8 cellular contexts compared by ENCODE assay signal in genomic region chr1:203290261-203291089, GRCh38. TPM values are rescaled to one million over a fixed set of nuclear protein-coding genes. Genes with fewer than 3 reads are reported as not detected.
DNase-seq lines count a peak whose midpoint lies in the region; ATAC-seq and TF ChIP-seq lines count a peak whose summit lies in the region.

No MANE protein-coding gene starts in this region.

- TF ChIP-seq CTCF in HEK293 (tag by site-specific recombination; IDR thresholded peaks at IDR 0.05), result no peak
- TF ChIP-seq CTCF in WTC11 (IDR thresholded peaks at IDR 0.05), result no peak
- TF ChIP-seq CTCF in breast epithelium (IDR thresholded peaks at IDR 0.05), result no peak

- POLR2A ChIA-PET in HEK293 (lab: Yijun Ruan, JAX) (interaction anchor here (0.6 to 1.9 kb wide), 4 partner anchors 15 to 1265 kb away, joined by 3 to 26 read pairs (median 5); partner anchors contain the start of gene BTG2), WTC11 (lab: Charles Lee) (interaction anchor here (0.8 to 2.4 kb wide), 8 partner anchors 15 to 480 kb away, joined by 3 to 17 read pairs (median 6); partner anchors contain the start of genes BTG2 and PCAT6)

- H3K36me3 Mint-ChIP-seq in WTC11 (no peaks in the 10 kb centered on the region), immature natural killer cell (peaks cover 0 to 3% (median 0%) of the 10 kb centered on the region in 3 donors)

- H3K4me3 ChIP-seq in HEK293 (ENCODE audit: low read depth, low read length) (no peak overlapping the region), breast epithelium (peak overlapping the region in 2 of 3 donors; percentile 40 to 57), skin epidermis (peak overlapping the region in 4 of 7 experiments; percentile 4 to 20 (median 13))

- intact Hi-C loops in breast epithelium (cut with DNase I; ENCODE audit: low total_unique reads), result no loop called here

- H3K9me3 Mint-ChIP-seq in WTC11 (no peaks in the 10 kb centered on the region), immature natural killer cell (no peaks in the 10 kb centered on the region)

- H3K27me3 Mint-ChIP-seq in WTC11 (ENCODE audit: low read depth), result peaks cover 64% of the 10 kb centered on the region
- peaks cover 29 to 44% (median 36%) of the 10 kb centered on the region in 3 donors for H3K27me3 Mint-ChIP-seq in immature natural killer cell (ENCODE audit: low read depth in 3 of 3)

- H3K4me1 Mint-ChIP-seq in WTC11 (peaks cover 55% of the 10 kb centered on the region), immature natural killer cell (peaks cover 68 to 73% of the 10 kb centered on the region in 2 donors)

- CTCF ChIA-PET in HEK293 (lab: Yijun Ruan, JAX) (interaction anchor here (0.8 to 2.8 kb wide), 5 partner anchors 9 to 251 kb away, joined by 3 to 12 read pairs (median 3); no protein-coding TSS in a partner anchor), WTC11 (lab: Charles Lee) (interaction anchor here (0.6 to 6.8 kb wide), 14 partner anchors 10 to 250 kb away, joined by 3 to 78 read pairs (median 4); no protein-coding TSS in a partner anchor)

- no peaks in the 10 kb centered on the region for H3K27me3 ChIP-seq in breast epithelium

- peaks cover 11% of the 10 kb centered on the region for H3K4me1 ChIP-seq in HEK293 (ENCODE audit: control insufficient read depth, insufficient read depth, low read length)
- peaks cover 7 to 16% of the 10 kb centered on the region in 2 donors for H3K4me1 ChIP-seq in breast epithelium

- peak overlapping the region; percentile 97 for H3K27ac Mint-ChIP-seq in WTC11
- peak overlapping the region; percentile 98 to 100 (median 100) for H3K27ac Mint-ChIP-seq in immature natural killer cell

- peak; percentile 83 for ATAC-seq in WTC11

- H3K9me3 ChIP-seq in HEK293 (ENCODE audit: control insufficient read depth, insufficient read depth, low read depth, low read length) (no peaks in the 10 kb centered on the region), breast epithelium (no peaks in the 10 kb centered on the region)

- TF ChIP-seq POLR2A in breast epithelium (IDR thresholded peaks at IDR 0.05), result peak; percentile 51

- H3K27ac ChIP-seq in HEK293 (ENCODE audit: extremely low read depth, low read depth, low read length), result peak overlapping the region; percentile 20; the same call in 1 of the 2 replicates
- H3K27ac ChIP-seq in breast epithelium, result peak overlapping the region; percentile 97
- H3K27ac ChIP-seq in skin epidermis, result peak overlapping the region; percentile 72 to 98 (median 91)

- no peaks in the 10 kb centered on the region for H3K36me3 ChIP-seq in HEK293 (ENCODE audit: control insufficient read depth in 2 of 2, insufficient read depth in 1 of 2, low read length in 2 of 2)
- H3K36me3 ChIP-seq in breast epithelium, result no peaks in the 10 kb centered on the region

- H3K4me3 Mint-ChIP-seq in WTC11 (peak overlapping the region; percentile 63), immature natural killer cell (peak overlapping the region; percentile 84 to 91 (median 85))

- DNase-seq in ELR (ENCODE audit: low read depth) (peak; percentile 20), NCI-H1436 treated with DMSO at 0.1 percent for 48 hours (lab: John Stamatoyannopoulos, UW) (peak; percentile 90), WTC11 (ENCODE audit: low spot score) (peak; percentile 93), breast epithelium (ENCODE audit: low spot score in 2 of 2) (peak; percentile 98), immature natural killer cell (peak; percentile 98), GF-D8 (lab: John Stamatoyannopoulos, UW) (no peak)

TF ChIP-seq in HEK293, 187 proteins besides CTCF, POLR2A, EP300 and RAD21 (continues in another document):
- peak; percentile 99 for TF ChIP-seq ELK4 (IDR thresholded peaks at IDR 0.05; ENCODE audit: borderline replicate concordance, low read depth, low read length)
- TF ChIP-seq ZNF629 (tag by site-specific recombination; IDR thresholded peaks at IDR 0.05), result peak; percentile 99
- TF ChIP-seq SP2 (tag by site-specific recombination; IDR thresholded peaks at IDR 0.05), result peak; percentile 85
- TF ChIP-seq PBX3 (CRISPR knock-in tag; IDR thresholded peaks at IDR 0.05), result 0 out of 2 replicates have a peak, but pooled peaks have one; percentile 41
- no peak for TF ChIP-seq ZNF571 (tag by site-specific recombination; IDR thresholded peaks at IDR 0.05)
- TF ChIP-seq BCL11A (tag by site-specific recombination; IDR thresholded peaks at IDR 0.05; ENCODE audit: low read depth), result 0 out of 2 replicates have a peak, but pooled peaks have one; percentile 68
- 0 out of 2 replicates have a peak, but pooled peaks have one; percentile 11 for TF ChIP-seq ZNF366 (tag by site-specific recombination; conservative IDR thresholded peaks at IDR 0.05)
- TF ChIP-seq ZFHX2 (tag by site-specific recombination; conservative IDR thresholded peaks at IDR 0.05), result peak; percentile 97
- TF ChIP-seq ZNF174 (tag by site-specific recombination; IDR thresholded peaks at IDR 0.05), result no peak
- TF ChIP-seq KLF9 (tag by site-specific recombination; IDR thresholded peaks at IDR 0.05; ENCODE audit: low read depth), result peak; percentile 78
- peak; percentile 95 for TF ChIP-seq EGR2 (tag by site-specific recombination; IDR thresholded peaks at IDR 0.05; ENCODE audit: low read depth)
- TF ChIP-seq HOXD13 (CRISPR knock-in tag; IDR thresholded peaks at IDR 0.05; ENCODE audit: borderline replicate concordance), result no peak
- peak; percentile 97 for TF ChIP-seq ZBTB21 (tag by site-specific recombination; IDR thresholded peaks at IDR 0.05)
- peak; percentile 56; the same call in 1 of the 2 replicates for TF ChIP-seq SCRT2 (tag by site-specific recombination; IDR thresholded peaks at IDR 0.05)

TF ChIP-seq in WTC11, 78 proteins besides CTCF, POLR2A, EP300 and RAD21 (continues in another document):
- TF ChIP-seq ATF3 (CRISPR knock-in tag; conservative IDR thresholded peaks at IDR 0.05), result no peak
- TF ChIP-seq ZNF423 (CRISPR knock-in tag; IDR thresholded peaks at IDR 0.05), result no peak
- no peak for TF ChIP-seq SMAD4 (CRISPR knock-in tag; IDR thresholded peaks at IDR 0.05)
- no peak for TF ChIP-seq NR1H2 (CRISPR knock-in tag; IDR thresholded peaks at IDR 0.05)
- no peak for TF ChIP-seq PREB (CRISPR knock-in tag; IDR thresholded peaks at IDR 0.05; ENCODE audit: borderline replicate concordance)
- no peak for TF ChIP-seq MYBL2 (CRISPR knock-in tag; IDR thresholded peaks at IDR 0.05)
- TF ChIP-seq AR (CRISPR knock-in tag; IDR thresholded peaks at IDR 0.05), result no peak
- TF ChIP-seq FOXK1 (CRISPR knock-in tag; IDR thresholded peaks at IDR 0.05), result peak; percentile 33; the same call in 1 of the 2 replicates
- no peak for TF ChIP-seq STAT6 (CRISPR knock-in tag; conservative IDR thresholded peaks at IDR 0.05; ENCODE audit: low read depth)

RNA-seq across cellular contexts. Expression of gene BTG2, which starts 14.8 kb away (rescaled TPM):
- total RNA-seq in WTC11 (2021) (13.5 to 19.4 TPM (median 15.4 TPM) in 3 replicates), breast epithelium (100 to 1,000 TPM in 2 of 3 donors, 10 to 100 TPM in 1; 82.7 to 271 (median 102) TPM)
- polyA plus RNA-seq in immature natural killer cell, result 100 to 1,000 TPM; 112 to 147 (median 127) TPM

Comparison
In these comparisons a context has a peak if more than half of its experiments do, and no peak if none do; other contexts are left out.
1. H3K27ac ChIP-seq: peak in every context shown above with its lines; median percentile 97 in breast epithelium; 91 in skin epidermis; 20 in HEK293.